In genomic region chr11:47125083-47125482, GRCh38 we compare ENCODE assay signal across 20 cellular contexts.
"Had no signal": no experiment of that assay in that cellular context is flagged by ENCODE, and none has a peak within 500 bp of the region (broad histone marks: within the 10 kb centered on the region; RNA-seq: fewer than 3 reads in every experiment).

No MANE protein-coding gene starts in this region.

- H3K27me3 ChIP-seq: dorsolateral prefrontal cortex, gastrocnemius medialis, heart right ventricle, ovary, tibial nerve, upper lobe of right lung had no signal

- H3K9me3 ChIP-seq: gastrocnemius medialis, heart right ventricle, mucosa of descending colon, ovary, tibial nerve, upper lobe of right lung had no signal

- H3K27me3 Mint-ChIP-seq: naive thymus-derived CD8-positive, alpha-beta T cell; progenitor cell of endocrine pancreas; stimulated activated naive CD8-positive, alpha-beta T cell treated with anti-CD3 and anti-CD28 coated beads, Interleukin-15, Interleukin-2, amounts not matched to agents 100 ng/mL and 50 ng/mL, for 24 hours had no signal

- H3K27ac ChIP-seq: gastrocnemius medialis, heart right ventricle, ovary, tibial nerve, upper lobe of right lung had no signal

- H3K4me1 Mint-ChIP-seq: naive thymus-derived CD8-positive, alpha-beta T cell had no signal

- H3K4me3 Mint-ChIP-seq: naive thymus-derived CD8-positive, alpha-beta T cell; neural crest cell; stimulated activated naive CD8-positive, alpha-beta T cell treated with anti-CD3 and anti-CD28 coated beads, Interleukin-15, Interleukin-2, amounts not matched to agents 100 ng/mL and 50 ng/mL, for 24 hours had no signal

- H3K9me3 Mint-ChIP-seq: naive thymus-derived CD8-positive, alpha-beta T cell; neural crest cell; stimulated activated naive CD8-positive, alpha-beta T cell treated with anti-CD3 and anti-CD28 coated beads, Interleukin-15, Interleukin-2, amounts not matched to agents 100 ng/mL and 50 ng/mL, for 24 hours had no signal

- H3K27ac Mint-ChIP-seq: progenitor cell of endocrine pancreas; stimulated activated naive CD8-positive, alpha-beta T cell treated with anti-CD3 and anti-CD28 coated beads, Interleukin-15, Interleukin-2, amounts not matched to agents 100 ng/mL and 50 ng/mL, for 24 hours had no signal

- ATAC-seq: esophagus mucosa; gastrocnemius medialis; heart right ventricle; left lobe of liver; mucosa of descending colon; naive thymus-derived CD8-positive, alpha-beta T cell; right cardiac atrium; upper lobe of right lung had no signal

- H3K4me1 ChIP-seq: gastrocnemius medialis, heart right ventricle, tibial nerve, upper lobe of right lung had no signal

- DNase-seq: cortex of kidney; dorsolateral prefrontal cortex; effector CD8-positive, alpha-beta T cell; gastrocnemius medialis; heart right ventricle; islet precursor cell; mammary epithelial cell; mucosa of descending colon; naive thymus-derived CD8-positive, alpha-beta T cell; ovary; right cardiac atrium; stimulated activated CD4-positive, alpha-beta T cell treated with anti-CD3 and anti-CD28 coated beads, Interleukin-2, amount 100 ng/mL, for 48 hours; upper lobe of right lung had no signal

- H3K4me2 ChIP-seq: smooth muscle cell had no signal

- H3K4me3 ChIP-seq: dorsolateral prefrontal cortex, gastrocnemius medialis, heart right ventricle, mucosa of descending colon, ovary, smooth muscle cell, tibial nerve, upper lobe of right lung had no signal

- H3K36me3 ChIP-seq: gastrocnemius medialis, heart right ventricle, ovary, tibial nerve, upper lobe of right lung had no signal
